ENCODE assay signal across 19 cellular contexts in genomic region chr6:80520195-80520594, GRCh38.
DNase-seq lines count a peak whose midpoint lies in the region; ATAC-seq and TF ChIP-seq lines count a peak whose summit lies in the region.
"Had no signal": no experiment of that assay in that cellular context is flagged by ENCODE, and none has a peak within 500 bp of the region (broad histone marks: within the 10 kb centered on the region; RNA-seq: fewer than 3 reads in every experiment).

No MANE protein-coding gene starts in this region.

- H3K4me1 ChIP-seq in adipocyte (ENCODE audit: control insufficient read depth, insufficient read depth, low read length): peaks cover 27% of the 10 kb centered on the region
- H3K4me1 ChIP-seq: testis had no signal

- CTCF ChIA-PET in activated CD4-positive, alpha-beta T cell treated with anti-CD3 and anti-CD28 coated beads, Interleukin-2, amount 10 ng/mL, durations not matched to agents 7 days and 5 days (lab: Charles Lee): no interaction called here

- DNase-seq in HCEC 1CT (peak; percentile 77), adipocyte (ENCODE audit: low read depth) (peak; percentile 66), fibroblast of mammary gland (ENCODE audit: low read depth) (peak; percentile 73), stromal cell of bone marrow (ENCODE audit: low read depth) (peak; percentile 72), NCI-H1694 (lab: John Stamatoyannopoulos, UW) (no peak)
- DNase-seq in activated CD4-positive, alpha-beta T cell treated with anti-CD3 and anti-CD28 coated beads, Interleukin-2, amount 10 ng/mL, durations not matched to agents 7 days and 5 days: no peak
- DNase-seq: activated CD4-positive, alpha-beta memory T cell treated with anti-CD3 and anti-CD28 coated beads for 36 hours; activated naive CD4-positive, alpha-beta T cell treated with Interleukin-2 at 50 U/mL for 16 hours; GF-D8; MM.1S; NCI-H187; NK-92 treated with Interleukin-12 subunit alpha and Interleukin-12 subunit beta, amount 100 ng/mL, for 24 hours; T-cell; testis had no signal

- H3K27me3 ChIP-seq in adipocyte (replicated peaks; ENCODE audit: control insufficient read depth, insufficient read depth, low read length): no peaks in the 10 kb centered on the region
- H3K27me3 ChIP-seq: BLaER1 treated with 17β-estradiol and CSF1 and Interleukin-3, amounts not matched to agents 10 nM and 100 nM; testis had no signal

- no peak overlapping the region for H3K27ac Mint-ChIP-seq in activated CD4-positive, alpha-beta T cell treated with anti-CD3 and anti-CD28 coated beads, Interleukin-2, amount 10 ng/mL, durations not matched to agents 7 days and 5 days
- H3K27ac Mint-ChIP-seq: activated CD4-positive, alpha-beta memory T cell treated with anti-CD3 and anti-CD28 coated beads for 36 hours; brain; T-cell had no signal

- peaks cover 9% of the 10 kb centered on the region for H3K27me3 Mint-ChIP-seq in activated CD4-positive, alpha-beta T cell treated with anti-CD3 and anti-CD28 coated beads, Interleukin-2, amount 10 ng/mL, durations not matched to agents 7 days and 5 days
- H3K27me3 Mint-ChIP-seq: brain, T-cell had no signal

- peaks cover 13% of the 10 kb centered on the region for H3K4me1 Mint-ChIP-seq in activated CD4-positive, alpha-beta T cell treated with anti-CD3 and anti-CD28 coated beads, Interleukin-2, amount 10 ng/mL, durations not matched to agents 7 days and 5 days
- H3K4me1 Mint-ChIP-seq: T-cell had no signal

- no peak overlapping the region for H3K4me3 Mint-ChIP-seq in activated CD4-positive, alpha-beta T cell treated with anti-CD3 and anti-CD28 coated beads, Interleukin-2, amount 10 ng/mL, durations not matched to agents 7 days and 5 days
- H3K4me3 Mint-ChIP-seq: activated CD4-positive, alpha-beta memory T cell treated with anti-CD3 and anti-CD28 coated beads for 36 hours; brain; neural crest cell; T-cell had no signal

- H3K36me3 ChIP-seq in adipocyte (ENCODE audit: control insufficient read depth, insufficient read depth, low read length, severe bottlenecking): no peaks in the 10 kb centered on the region
- H3K36me3 ChIP-seq: BLaER1 treated with 17β-estradiol and CSF1 and Interleukin-3, amounts not matched to agents 10 nM and 100 nM had no signal

- TF ChIP-seq CTCF in fibroblast of mammary gland (conservative IDR thresholded peaks at IDR 0.05; ENCODE audit: control insufficient read depth, insufficient read depth, low read depth, low read length): no peak

- H3K9me3 ChIP-seq in adipocyte (ENCODE audit: control insufficient read depth, low read length): no peaks in the 10 kb centered on the region
- H3K9me3 ChIP-seq: BLaER1 treated with 17β-estradiol and CSF1 and Interleukin-3, amounts not matched to agents 10 nM and 100 nM; testis had no signal

- POLR2A ChIA-PET in activated CD4-positive, alpha-beta T cell treated with anti-CD3 and anti-CD28 coated beads, Interleukin-2, amount 10 ng/mL, durations not matched to agents 7 days and 5 days (lab: Charles Lee): no interaction called here

- H3K9ac ChIP-seq in adipocyte (ENCODE audit: low read length): no peak overlapping the region
- H3K9ac ChIP-seq: BLaER1 treated with 17β-estradiol and CSF1 and Interleukin-3, amounts not matched to agents 10 nM and 100 nM had no signal

- no peak for ATAC-seq in HG02938 (IDR thresholded peaks at IDR 0.05; ENCODE audit: unreplicated experiment)
- ATAC-seq: HepG2, T-cell had no signal

- H3K9me3 Mint-ChIP-seq in activated CD4-positive, alpha-beta T cell treated with anti-CD3 and anti-CD28 coated beads, Interleukin-2, amount 10 ng/mL, durations not matched to agents 7 days and 5 days: no peaks in the 10 kb centered on the region
- H3K9me3 Mint-ChIP-seq: activated CD4-positive, alpha-beta memory T cell treated with anti-CD3 and anti-CD28 coated beads for 36 hours; brain; neural crest cell had no signal

- H3K4me3 ChIP-seq in adipocyte (ENCODE audit: low read length) (peak overlapping the region; percentile 11), fibroblast of mammary gland (ENCODE audit: control insufficient read depth, low read depth, low read length) (no peak overlapping the region)
- H3K4me3 ChIP-seq: BLaER1 treated with 17β-estradiol and CSF1 and Interleukin-3, amounts not matched to agents 10 nM and 100 nM; testis had no signal

- H3K36me3 Mint-ChIP-seq in activated CD4-positive, alpha-beta T cell treated with anti-CD3 and anti-CD28 coated beads, Interleukin-2, amount 10 ng/mL, durations not matched to agents 7 days and 5 days (ENCODE audit: low read depth): no peaks in the 10 kb centered on the region
- H3K36me3 Mint-ChIP-seq: activated CD4-positive, alpha-beta memory T cell treated with anti-CD3 and anti-CD28 coated beads for 36 hours; brain; T-cell had no signal

Comparison
In these comparisons a context has a peak if more than half of its experiments do, and no peak if none do; other contexts are left out.
1. DNase-seq: peak in HCEC 1CT (single experiment), adipocyte (single experiment), fibroblast of mammary gland (single experiment) and stromal cell of bone marrow (single experiment); none in activated CD4-positive, alpha-beta T cell treated with anti-CD3 and anti-CD28 coated beads, Interleukin-2, amount 10 ng/mL, durations not matched to agents 7 days and 5 days (single experiment) and NCI-H1694 (single experiment).